Comparison of ENCODE assay signal across 9 cellular contexts in genomic region chr20:61857414-61857775, GRCh38.
"Had no signal": no experiment of that assay in that cellular context is flagged by ENCODE, and none has a peak within 500 bp of the region (broad histone marks: within the 10 kb centered on the region; RNA-seq: fewer than 3 reads in every experiment).

No MANE protein-coding gene starts in this region.

- H3K9me3 ChIP-seq: HAP-1 had no signal

- H3K27ac ChIP-seq: GM23248 had no signal

- ATAC-seq: GM23338, HCT116 had no signal

- H3K36me3 ChIP-seq: HAP-1 had no signal

- H2AFZ ChIP-seq: GM23248, GM23338 had no signal

- H3K9ac ChIP-seq: GM23248 had no signal

- DNase-seq: GM23248, GOT3, H7, H9, HCEC 1CT, HFFc6 had no signal

- H3K4me1 ChIP-seq: HAP-1 had no signal

- H3K4me2 ChIP-seq: GM23338 had no signal

- H3K4me3 ChIP-seq: GM23248, GM23338, HAP-1 had no signal
